Comparison of ENCODE assay signal across 14 cellular contexts in the genomic region with DNA sequence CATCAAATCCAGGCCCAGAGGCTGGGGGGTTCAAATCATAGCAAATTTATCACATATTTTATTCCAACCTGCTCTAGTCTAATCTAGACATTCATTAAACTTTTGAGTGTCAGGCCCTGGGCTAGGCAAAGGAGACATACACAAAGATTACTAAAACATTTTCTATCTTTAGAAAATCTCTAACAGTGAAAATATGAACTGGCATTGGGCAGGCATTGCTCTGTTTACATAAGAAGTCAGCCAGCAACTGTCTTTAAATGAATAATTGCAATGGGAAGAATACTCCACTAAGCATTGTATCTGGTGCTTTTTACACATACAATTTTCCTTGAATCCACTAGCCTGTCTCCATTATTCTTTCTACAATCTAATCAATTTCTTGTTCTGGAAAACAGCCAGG.
"Had no signal": no experiment of that assay in that cellular context is flagged by ENCODE, and none has a peak within 500 bp of the region (broad histone marks: within the 10 kb centered on the region; RNA-seq: fewer than 3 reads in every experiment).

No MANE protein-coding gene starts in this region.

- H3K4me3 ChIP-seq: psoas muscle, testis, upper lobe of right lung had no signal

- H3K4me1 ChIP-seq: testis, upper lobe of right lung had no signal

- DNase-seq: activated CD4-positive, alpha-beta T cell treated with anti-CD3 and anti-CD28 coated beads, Interleukin-2, amount 10 ng/mL, durations not matched to agents 7 days and 5 days; activated CD8-positive, alpha-beta T cell treated with anti-CD3 and anti-CD28 coated beads, Interleukin-2, amount 10 ng/mL, durations not matched to agents 7 days and 5 days; activated naive CD4-positive, alpha-beta T cell treated with anti-CD3 and anti-CD28 coated beads for 36 hours; activated T-cell treated with anti-CD3 and anti-CD28 coated beads, Interleukin-2, amount 50 U/mL, for 24 hours; left cardiac atrium; mesendoderm; naive thymus-derived CD8-positive, alpha-beta T cell; psoas muscle; right cardiac atrium; small intestine; stimulated activated CD4-positive, alpha-beta T cell treated with anti-CD3 and anti-CD28 coated beads, Interleukin-4, amount 100 ng/mL, for 4 hours; testis; upper lobe of right lung had no signal

- H3K27me3 ChIP-seq: testis, upper lobe of right lung had no signal

- H3K27ac ChIP-seq: epithelial cell of prostate, psoas muscle, testis, upper lobe of right lung had no signal

- H3K9me3 ChIP-seq: testis, upper lobe of right lung had no signal

- H3K36me3 ChIP-seq: upper lobe of right lung had no signal
